ENCODE assay signal across 1 cellular context in genomic region chr16:477758-478157, GRCh38.
TF ChIP-seq lines count a peak whose summit lies in the region.

No MANE protein-coding gene starts in this region.

TF ChIP-seq in GM23338, 12 proteins besides CTCF, POLR2A, EP300 and RAD21 (continued from another document):
- TF ChIP-seq ZNF462 (CRISPR knock-in tag; IDR thresholded peaks at IDR 0.05) (no peak), CREB1 (CRISPR knock-in tag; IDR thresholded peaks at IDR 0.05; ENCODE audit: low read depth) (no peak), EZH2phosphoT487 (IDR thresholded peaks at IDR 0.05; ENCODE audit: unreplicated experiment) (no peak), EZH2 (IDR thresholded peaks at IDR 0.05; ENCODE audit: low read depth, unreplicated experiment) (no peak), ETS1 (IDR thresholded peaks at IDR 0.05) (no peak), JUNB (IDR thresholded peaks at IDR 0.05; ENCODE audit: unreplicated experiment) (no peak), REST (IDR thresholded peaks at IDR 0.05; ENCODE audit: unreplicated experiment) (no peak)
